Comparison of ENCODE assay signal across 19 cellular contexts in genomic region chr7:22137466-22137865, GRCh38.
DNase-seq lines count a peak whose midpoint lies in the region; ATAC-seq lines count a peak whose summit lies in the region.
"Had no signal": no experiment of that assay in that cellular context is flagged by ENCODE, and none has a peak within 500 bp of the region (broad histone marks: within the 10 kb centered on the region; RNA-seq: fewer than 3 reads in every experiment).

No MANE protein-coding gene starts in this region.

- H2BK12ac ChIP-seq in mesenchymal stem cell (ENCODE audit: low read length in 2 of 2), result no peak overlapping the region

- H3K18ac ChIP-seq in mesenchymal stem cell (ENCODE audit: low read depth in 1 of 2, low read length in 2 of 2), result no peak overlapping the region

- H3K36me3 ChIP-seq in mesenchymal stem cell (ENCODE audit: control insufficient read depth in 1 of 2, insufficient read depth in 2 of 2, low read depth in 1 of 2, low read length in 2 of 2), result no peaks in the 10 kb centered on the region

- no peak overlapping the region for H2BK15ac ChIP-seq in mesenchymal stem cell (ENCODE audit: low read depth, poor library complexity, severe bottlenecking)

- no peak overlapping the region for H2AFZ ChIP-seq in mesenchymal stem cell (ENCODE audit: low read depth, low read length)

- H3K23ac ChIP-seq in mesenchymal stem cell (ENCODE audit: low read length in 2 of 2), result no peak overlapping the region

- no peak overlapping the region for H3K14ac ChIP-seq in mesenchymal stem cell (ENCODE audit: low read length in 2 of 2)

- no peaks in the 10 kb centered on the region for H3K9me3 ChIP-seq in mesenchymal stem cell (ENCODE audit: control insufficient read depth, low read length)
- H3K9me3 ChIP-seq: ascending aorta, transverse colon had no signal

- WGBS in mesenchymal stem cell, result 100% methylated on average over 1 of the region's 2 CpGs

- no peak overlapping the region for H3K4me3 ChIP-seq in mesenchymal stem cell (ENCODE audit: insufficient read depth in 1 of 2, low read depth in 1 of 2, low read length in 2 of 2)
- H3K4me3 ChIP-seq: ascending aorta, transverse colon had no signal

- H3K79me1 ChIP-seq in mesenchymal stem cell (replicated peaks; ENCODE audit: low read length, poor library complexity, severe bottlenecking), result no peaks in the 10 kb centered on the region

- H4K8ac ChIP-seq in mesenchymal stem cell (ENCODE audit: low read length), result no peak overlapping the region

- H2AK5ac ChIP-seq in mesenchymal stem cell (ENCODE audit: low read length, severe bottlenecking), result no peak overlapping the region

- peak overlapping the region; percentile 25 for H3K9ac ChIP-seq in mesenchymal stem cell (ENCODE audit: low read length)

- no peak overlapping the region for H3K27ac ChIP-seq in mesenchymal stem cell (ENCODE audit: low read length, poor library complexity, severe bottlenecking)
- H3K27ac ChIP-seq: ascending aorta, transverse colon had no signal

- no peak overlapping the region for H3K4me2 ChIP-seq in mesenchymal stem cell (ENCODE audit: low read length, poor library complexity, severe bottlenecking)

- H3K4me1 ChIP-seq in mesenchymal stem cell (ENCODE audit: control insufficient read depth, insufficient read depth, low read depth, low read length), result no peaks in the 10 kb centered on the region
- H3K4me1 ChIP-seq: ascending aorta, transverse colon had no signal

- no peak overlapping the region for H3K4ac ChIP-seq in mesenchymal stem cell (ENCODE audit: low read depth in 1 of 2, low read length in 2 of 2)

- DNase-seq in A172 (ENCODE audit: low spot score), result peak; percentile 55
- DNase-seq in HT1080 (ENCODE audit: low read depth), result peak; percentile 51
- DNase-seq in brain pericyte (ENCODE audit: low read depth, low spot score), result peak; percentile 42
- peak; percentile 10 for DNase-seq in mesenchymal stem cell
- no peak for DNase-seq in activated effector memory CD4-positive, alpha-beta T cell treated with anti-CD3 and anti-CD28 coated beads, Interleukin-2, amount 50 U/mL, for 16 hours
- DNase-seq in activated naive CD4-positive, alpha-beta T cell (lab: John Stamatoyannopoulos, UW), result no peak
- DNase-seq in DMS 273 (lab: John Stamatoyannopoulos, UW; ENCODE audit: unreplicated experiment), result no peak
- DNase-seq: 8988T; CD4-positive, CD25-positive, alpha-beta regulatory T cell; DND-41; hypothalamus; NCI-H187 treated with DMSO at 0.1 percent for 48 hours; NCI-H446 treated with DMSO at 0.1 percent for 48 hours; SHP77 treated with DMSO at 0.1 percent for 48 hours; small intestine; transverse colon had no signal

- no peak for ATAC-seq in GM21367 (IDR thresholded peaks at IDR 0.05; ENCODE audit: unreplicated experiment)
- ATAC-seq: activated CD4-positive, CD25-positive, alpha-beta regulatory T cell treated with anti-CD3 and anti-CD28 coated beads, Interleukin-2, amount 50 U/mL, for 24 hours had no signal

- no peak overlapping the region for H2BK120ac ChIP-seq in mesenchymal stem cell (ENCODE audit: low read depth, low read length)

- H2BK5ac ChIP-seq in mesenchymal stem cell (ENCODE audit: low read depth, low read length, poor library complexity, severe bottlenecking), result no peak overlapping the region

- H3K27me3 ChIP-seq in mesenchymal stem cell (ENCODE audit: control insufficient read depth in 1 of 2, insufficient read depth in 1 of 2, low read length in 2 of 2), result no peaks in the 10 kb centered on the region
- H3K27me3 ChIP-seq: ascending aorta, transverse colon had no signal

- no peak overlapping the region for H4K91ac ChIP-seq in mesenchymal stem cell (ENCODE audit: low read length)

Comparison
In these comparisons a context has a peak if more than half of its experiments do, and no peak if none do; other contexts are left out.
1. DNase-seq: peak in A172 (single experiment), HT1080 (single experiment), brain pericyte (single experiment) and mesenchymal stem cell (single experiment); none in activated effector memory CD4-positive, alpha-beta T cell treated with anti-CD3 and anti-CD28 coated beads, Interleukin-2, amount 50 U/mL, for 16 hours (single experiment), activated naive CD4-positive, alpha-beta T cell (0 of 4) and DMS 273 (single experiment).